In genomic region chr5:180197016-180197702, GRCh38 we compare ENCODE assay signal across 27 cellular contexts. TPM values are rescaled to one million over a fixed set of nuclear protein-coding genes. Genes with fewer than 3 reads are reported as not detected.
"Had no signal": no experiment of that assay in that cellular context is flagged by ENCODE, and none has a peak within 500 bp of the region (broad histone marks: within the 10 kb centered on the region; RNA-seq: fewer than 3 reads in every experiment).

No MANE protein-coding gene starts in this region.

- H3K27ac ChIP-seq: breast epithelium, esophagus muscularis mucosa, foreskin keratinocyte, heart right ventricle, left ventricle myocardium inferior, neural progenitor cell, right lobe of liver, testis, uterus, VCaP had no signal

- ATAC-seq: foreskin keratinocyte; heart right ventricle; stimulated activated naive CD8-positive, alpha-beta T cell treated with anti-CD3 and anti-CD28 coated beads, Interleukin-15, Interleukin-2, amounts not matched to agents 100 U/mL and 50 U/mL, for 24 hours; T-cell had no signal

- H3K27me3 ChIP-seq: foreskin keratinocyte, neural progenitor cell, right lobe of liver, testis, uterus had no signal

- H3K9me3 ChIP-seq: breast epithelium, esophagus muscularis mucosa, heart right ventricle, left ventricle myocardium inferior, right lobe of liver, testis, uterus had no signal

- H3K4me3 Mint-ChIP-seq: central memory CD8-positive, alpha-beta T cell; naive B cell; neural progenitor cell; T-cell had no signal

- H3K4me3 ChIP-seq: breast epithelium, esophagus muscularis mucosa, heart right ventricle, left ventricle myocardium inferior, neural progenitor cell, right lobe of liver, testis, uterus had no signal

- H3K4me1 Mint-ChIP-seq: central memory CD8-positive, alpha-beta T cell; naive B cell; T-cell had no signal

- H3K9me3 Mint-ChIP-seq: central memory CD8-positive, alpha-beta T cell; T-cell had no signal

- H3K36me3 ChIP-seq: breast epithelium, esophagus muscularis mucosa, heart right ventricle, left ventricle myocardium inferior, neural progenitor cell, right lobe of liver, uterus had no signal

- H3K36me3 Mint-ChIP-seq: naive B cell, neural progenitor cell, T-cell had no signal

- H3K9ac ChIP-seq: neural progenitor cell had no signal

- H2AFZ ChIP-seq: neural progenitor cell had no signal

- H3K4me2 ChIP-seq: neural progenitor cell had no signal

- FAIRE-seq: colon had no signal

- H3K27ac Mint-ChIP-seq: neural progenitor cell, T-cell had no signal

- H3K4me1 ChIP-seq: breast epithelium, esophagus muscularis mucosa, foreskin keratinocyte, heart right ventricle, left ventricle myocardium inferior, neural progenitor cell, right lobe of liver, uterus had no signal

- DNase-seq: activated CD4-positive, alpha-beta T cell treated with anti-CD3 and anti-CD28 coated beads for 4 hours; activated CD4-positive, alpha-beta T cell treated with anti-CD3 and anti-CD28 coated beads, Interleukin-2, amount 50 U/mL, for 4 hours; activated CD8-positive, alpha-beta memory T cell treated with anti-CD3 and anti-CD28 coated beads, Interleukin-2, amount 50 U/mL, for 4 hours; activated gamma-delta T cell; activated naive CD4-positive, alpha-beta T cell treated with anti-CD3 and anti-CD28 coated beads, Interleukin-2, amount 50 U/mL, for 16 hours; activated T-cell treated with anti-CD3 and anti-CD28 coated beads, Interleukin-2, amount 50 U/mL, for 1 hour; dermis blood vessel endothelial cell; effector CD4-positive, alpha-beta T cell; foreskin keratinocyte; heart right ventricle; left ventricle myocardium inferior; naive B cell; right lobe of liver; stimulated activated CD4-positive, alpha-beta T cell treated with anti-CD3 and anti-CD28 coated beads, Interleukin-12 subunit alpha, Interleukin-12 subunit beta, amount 100 ng/mL, for 4 hours; stimulated activated CD4-positive, alpha-beta T cell treated with anti-CD3 and anti-CD28 coated beads, Interleukin-4, amount 100 ng/mL, for 1 hour; stimulated activated naive CD8-positive, alpha-beta T cell treated with anti-CD3 and anti-CD28 coated beads, Interleukin-15, Interleukin-2, amounts not matched to agents 100 U/mL and 50 U/mL, for 24 hours; T-cell; testis; trophoblast cell had no signal

RNA-seq across cellular contexts. Expression of gene RASGEF1C, which starts 11.9 kb away (rescaled TPM):
- total RNA-seq: dermis blood vessel endothelial cell; foreskin keratinocyte; T-cell; T-helper 2 cell treated with Interferon-gamma antibody and Interleukin-4, amounts not matched to agents 100 ng/mL and 5 ng/mL, for 36 hours had no signal
- polyA plus RNA-seq: foreskin keratinocyte had no signal
